Comparison of ENCODE assay signal across 8 cellular contexts in the genomic region with DNA sequence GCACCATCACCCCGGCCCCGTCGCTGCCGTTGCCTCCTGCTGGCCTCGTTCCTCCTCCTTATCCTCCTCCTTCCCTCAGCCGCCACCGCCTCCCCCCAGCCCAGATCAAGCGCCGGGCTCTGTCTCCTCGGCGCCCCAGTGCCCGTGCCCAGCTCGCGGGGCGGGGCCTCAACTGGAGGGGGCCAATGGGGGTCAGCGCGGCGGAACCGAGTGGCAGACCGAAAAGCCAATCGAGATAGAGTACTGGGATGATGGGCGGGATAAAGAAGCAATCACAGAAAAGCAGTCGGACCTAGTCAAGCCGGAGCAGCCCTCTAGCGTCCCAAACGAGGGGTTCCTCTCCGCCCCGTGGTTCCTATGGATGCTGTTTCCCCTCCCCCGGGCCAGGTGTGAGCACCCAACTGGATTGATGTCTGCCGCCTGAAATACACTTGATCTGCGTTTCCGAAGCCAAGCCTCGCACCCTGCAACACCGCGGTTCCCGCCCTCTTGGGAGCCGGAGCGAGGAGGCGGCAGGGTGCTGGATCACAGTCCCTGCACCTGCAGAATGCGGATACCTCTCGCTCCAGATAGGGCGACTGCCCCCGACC. TPM values are rescaled to one million over a fixed set of nuclear protein-coding genes. Genes with fewer than 3 reads are reported as not detected.
DNase-seq lines count a peak whose midpoint lies in the region; ATAC-seq, FAIRE-seq and TF ChIP-seq lines count a peak whose summit lies in the region.

A gene (minus strand): TSS at position 121 of the 590 bp plus-strand sequence.

- no peaks in the 10 kb centered on the region for H4K20me1 ChIP-seq in hepatocyte (ENCODE audit: insufficient read depth, poor library complexity, severe bottlenecking)

- peak; percentile 98 for DNase-seq in NCI-H146 (lab: John Stamatoyannopoulos, UW)
- peak; percentile 93 for DNase-seq in T1000 (lab: John Stamatoyannopoulos, UW)
- peak; percentile 99 for DNase-seq in astrocyte of the hippocampus (ENCODE audit: low read depth, low spot score)
- DNase-seq in hepatocyte (ENCODE audit: low spot score): peak; percentile 95
- peak; percentile 97 for DNase-seq in putamen (ENCODE audit: low spot score)
- DNase-seq in urothelium cell line (ENCODE audit: low spot score): peak; percentile 97

- 1% methylated on average over 38 of the region's 43 CpGs for WGBS in hepatocyte (ENCODE audit: low lambda C conversion rate, missing lambda C conversion rate)

- no peaks in the 10 kb centered on the region for H3K9me3 ChIP-seq in hepatocyte (ENCODE audit: low read depth)

- TF ChIP-seq CTCF in GM12873 (IDR thresholded peaks at IDR 0.05; ENCODE audit: insufficient read depth, low read depth, low read length, missing control alignments): peak; percentile 36
- TF ChIP-seq CTCF in hepatocyte (IDR thresholded peaks at IDR 0.05; ENCODE audit: poor library complexity): peak; percentile 32

- peak within 1 kb of the TSS; percentile 93 for H3K4me2 ChIP-seq in hepatocyte

- ATAC-seq in HG02759 (IDR thresholded peaks at IDR 0.05; ENCODE audit: unreplicated experiment): peak; percentile 98

- H3K4me1 ChIP-seq in hepatocyte (ENCODE audit: insufficient read depth): no peaks in the 10 kb centered on the region

- H3K9me2 ChIP-seq in hepatocyte (replicated peaks; ENCODE audit: insufficient read depth): no peaks in the 10 kb centered on the region

- peak; percentile 89 for FAIRE-seq in urothelium cell line (lab: Jason Lieb, UNC)

- peak within 1 kb of the TSS; percentile 60 for H3K4me3 ChIP-seq in hepatocyte

- H3K27me3 ChIP-seq in hepatocyte: peaks cover 16% of the 10 kb centered on the region

- H3K27ac ChIP-seq in hepatocyte: peak within 1 kb of the TSS; percentile 50

- H3K79me2 ChIP-seq in hepatocyte: peaks cover 11% of the 10 kb centered on the region

- peak within 1 kb of the TSS; percentile 62 for H2AFZ ChIP-seq in hepatocyte

- H3K36me3 ChIP-seq in hepatocyte (replicated peaks; ENCODE audit: insufficient read depth, low read depth): no peaks in the 10 kb centered on the region

RNA-seq across cellular contexts. Expression of the gene that starts here (rescaled TPM):
- total RNA-seq in hepatocyte: 3.3 and 3.8 TPM in 2 replicates
- 0.51 and 1.1 TPM in 2 replicates for polyA plus RNA-seq in hepatocyte

Comparison
In these comparisons a context has a peak if more than half of its experiments do, and no peak if none do; other contexts are left out.
1. Peak in every context shown above with its lines: DNase-seq, ATAC-seq, H3K4me3 ChIP-seq and H3K27ac ChIP-seq.